9 cellular contexts compared by ENCODE assay signal in the genomic region with DNA sequence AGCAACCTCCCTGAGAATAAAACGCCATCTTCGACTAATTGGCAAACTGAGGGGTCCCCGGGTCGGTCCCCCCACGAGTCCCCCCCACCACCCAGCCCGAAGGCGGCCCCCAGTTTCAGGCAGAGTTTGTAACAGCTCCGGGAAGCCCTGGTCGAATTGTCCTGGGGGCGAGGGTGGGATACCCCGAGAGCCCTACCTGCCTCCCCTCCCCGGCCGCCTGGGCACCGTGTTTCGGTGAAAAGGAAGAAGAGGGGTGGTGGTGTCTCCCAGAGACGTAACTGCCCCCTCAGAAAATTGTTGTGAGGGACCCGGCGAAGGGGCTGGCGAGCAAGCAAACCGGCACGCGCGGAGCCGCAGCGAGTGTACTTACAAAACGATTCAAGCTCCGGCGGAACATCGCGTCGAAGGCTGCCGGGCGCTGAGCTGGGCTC. TPM values are rescaled to one million over a fixed set of nuclear protein-coding genes. Genes with fewer than 3 reads are reported as not detected.
DNase-seq lines count a peak whose midpoint lies in the region; TF ChIP-seq lines count a peak whose summit lies in the region.
"Had no signal": no experiment of that assay in that cellular context is flagged by ENCODE, and none has a peak within 500 bp of the region (broad histone marks: within the 10 kb centered on the region; RNA-seq: fewer than 3 reads in every experiment).

No MANE protein-coding gene starts in this region.

- H3K4me2 ChIP-seq in PC-9: peak overlapping the region; percentile 83

- no peaks in the 10 kb centered on the region for H3K27me3 Mint-ChIP-seq in progenitor cell of endocrine pancreas

- intact Hi-C loops in PC-9 (cut with micrococcal nuclease; ENCODE audit: unreplicated experiment): loop anchor here (2.0 to 10.0 kb wide), 3 partner anchors 41 to 193 kb away; no protein-coding TSS in a partner anchor

- H3K36me3 Mint-ChIP-seq in progenitor cell of endocrine pancreas (ENCODE audit: insufficient read depth): no peaks in the 10 kb centered on the region

- CTCF ChIA-PET in PC-9 (lab: Charles Lee): no interaction called here

- peak; percentile 4 for DNase-seq in G401 (ENCODE audit: low spot score)
- no peak for DNase-seq in PC-9
- peak; percentile 25 for DNase-seq in progenitor cell of endocrine pancreas (ENCODE audit: low spot score, unreplicated experiment)
- DNase-seq in DMS53 (lab: John Stamatoyannopoulos, UW): no peak
- DNase-seq in T-helper 9 cell: no peak
- no peak for DNase-seq in NOMO-1 treated with dmso at 0.1 percent for 144 hours (lab: John Stamatoyannopoulos, UW; ENCODE audit: unreplicated experiment)
- no peak for DNase-seq in hepatic stellate cell (ENCODE audit: low spot score)

- peak overlapping the region; percentile 74 for H3K4me3 ChIP-seq in PC-9
- peak overlapping the region; percentile 52 to 85 for H3K4me3 ChIP-seq in esophagus (ENCODE audit: low read depth in 1 of 2, low read length in 2 of 2)

- no peaks in the 10 kb centered on the region for H3K9me2 ChIP-seq in PC-9 (ENCODE audit: insufficient read depth)

- peaks cover 19% of the 10 kb centered on the region for H3K4me1 Mint-ChIP-seq in progenitor cell of endocrine pancreas (ENCODE audit: low read depth)

- no peaks in the 10 kb centered on the region for H3K27me3 ChIP-seq in PC-9 (ENCODE audit: insufficient read depth, low read depth)
- no peaks in the 10 kb centered on the region for H3K27me3 ChIP-seq in esophagus (ENCODE audit: control insufficient read depth in 1 of 2, insufficient read depth in 2 of 2, low read length in 2 of 2)

- H3K4me1 ChIP-seq in PC-9 (replicated peaks; ENCODE audit: insufficient read depth) (0 out of 2 replicates have a peak, but pooled peaks cover 6% of the 10 kb centered on the region), esophagus (ENCODE audit: control insufficient read depth in 2 of 2, insufficient read depth in 2 of 2, low read length in 1 of 2) (no peaks in the 10 kb centered on the region)

- WGBS in esophagus, 2 donors: 1 to 21% methylated on average over 32 to 33 of the region's 33 CpGs

- H3K4me3 Mint-ChIP-seq in progenitor cell of endocrine pancreas (ENCODE audit: low read depth): peak overlapping the region; percentile 83

- H3K79me2 ChIP-seq in PC-9 (ENCODE audit: low read depth): no peaks in the 10 kb centered on the region

- BruUV-seq in PC-9 (replicated peaks; lab: Mats Ljungman, UMichigan): no TSS peak

- H2AFZ ChIP-seq in PC-9: peak overlapping the region; percentile 91

- in situ Hi-C loops in G401 (cut with HindIII; ENCODE audit: low sequenced_read_pairs): no loop called here

- H3K27ac ChIP-seq in PC-9 (no peak overlapping the region), esophagus (ENCODE audit: low read depth in 2 of 2, low read length in 1 of 2) (peak overlapping the region; percentile 57 to 98)

- peaks cover 6% of the 10 kb centered on the region; the same call in 1 of the 2 replicates for H3F3A ChIP-seq in PC-9 (ENCODE audit: insufficient read depth, low read depth)

- H3K9me3 ChIP-seq in PC-9 (ENCODE audit: insufficient read depth, low read depth) (no peaks in the 10 kb centered on the region), esophagus (ENCODE audit: control insufficient read depth in 2 of 2, insufficient read depth in 1 of 2, low read depth in 1 of 2, low read length in 1 of 2) (no peaks in the 10 kb centered on the region)

- POLR2A ChIA-PET in PC-9 (lab: Charles Lee; ENCODE audit: unreplicated experiment): no interaction called here

- peak overlapping the region; percentile 79 for H3K27ac Mint-ChIP-seq in progenitor cell of endocrine pancreas

- H3K9me3 Mint-ChIP-seq in progenitor cell of endocrine pancreas (ENCODE audit: low read depth): no peaks in the 10 kb centered on the region

- TF ChIP-seq CTCF in PC-9 (conservative IDR thresholded peaks at IDR 0.05): no peak
- TF ChIP-seq CTCF in progenitor cell of endocrine pancreas (IDR thresholded peaks at IDR 0.05; ENCODE audit: unreplicated experiment): no peak

- H3K36me3 ChIP-seq in PC-9 (ENCODE audit: low read depth) (no peaks in the 10 kb centered on the region), esophagus (ENCODE audit: control insufficient read depth in 2 of 2, insufficient read depth in 2 of 2, low read length in 1 of 2) (no peaks in the 10 kb centered on the region)

- no peaks in the 10 kb centered on the region for H4K20me1 ChIP-seq in PC-9 (ENCODE audit: insufficient read depth)

RNA-seq across cellular contexts. Expression of a gene that starts 1.2 kb away (rescaled TPM):
- total RNA-seq in G401 (2014; rRNA removed; shearing (Covaris generic)): 0.37 TPM in 1 of 2 replicates, not detected in the other
- 11.1 and 13.0 TPM in 2 replicates for total RNA-seq in PC-9 (2021)
- polyA plus RNA-seq in esophagus: 1 to 10 TPM; 1.7 to 3.4 TPM
- 36.5 and 38.3 TPM in 2 replicates for total RNA-seq in progenitor cell of endocrine pancreas

RNA-seq across cellular contexts. Expression of a gene that starts 33.7 kb away (rescaled TPM):
- total RNA-seq in G401 (2014; rRNA removed; shearing (Covaris generic)): not detected in 2 replicates
- total RNA-seq in PC-9 (2021) (not detected in 2 replicates), progenitor cell of endocrine pancreas (not detected in 2 replicates)
- not detected for polyA plus RNA-seq in esophagus
- total RNA-seq: M059J had no signal

Comparison
In these comparisons a context has a peak if more than half of its experiments do, and no peak if none do; other contexts are left out.
1. DNase-seq: peak in G401 (single experiment) and progenitor cell of endocrine pancreas (single experiment); none in PC-9 (0 of 2), DMS53 (single experiment), T-helper 9 cell (single experiment), NOMO-1 treated with dmso at 0.1 percent for 144 hours (single experiment) and hepatic stellate cell (single experiment).